In the genomic region with DNA sequence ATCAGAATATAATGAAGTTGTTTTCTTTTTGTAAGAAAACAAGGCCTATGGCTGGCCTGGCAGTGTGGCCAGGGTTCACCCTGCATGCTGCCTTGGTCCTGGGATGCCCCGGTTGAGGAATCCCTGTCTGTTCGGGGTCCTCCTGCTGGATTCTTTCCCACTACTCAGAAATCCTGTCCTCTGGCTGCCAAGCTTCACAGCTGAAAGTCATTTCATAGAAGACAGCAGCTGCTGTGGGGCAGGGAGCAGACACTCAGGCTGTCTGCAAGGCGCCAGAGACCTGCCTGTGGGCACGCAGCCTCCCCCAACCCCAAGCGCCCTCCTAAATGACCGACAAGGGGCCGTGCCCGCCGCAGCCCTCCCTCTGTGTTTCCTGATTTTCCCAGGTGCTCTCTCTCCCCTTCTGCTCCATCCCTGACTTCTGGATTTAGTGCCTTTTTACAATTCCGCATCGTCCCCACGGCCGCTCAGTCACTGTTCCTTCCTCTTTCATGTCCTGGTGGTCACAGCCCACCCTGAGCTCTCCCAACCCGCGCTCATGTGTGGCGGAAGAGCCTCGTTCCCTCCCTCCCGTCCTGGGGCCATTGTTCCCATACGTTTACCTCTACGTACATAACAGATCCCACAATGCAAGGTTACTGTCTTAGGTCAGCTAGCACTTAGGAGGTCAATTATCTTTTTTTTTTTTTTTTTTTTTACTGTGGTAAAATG, we compare ENCODE assay signal across 15 cellular contexts. TPM values are rescaled to one million over a fixed set of nuclear protein-coding genes. Genes with fewer than 3 reads are reported as not detected.
A peak's percentile ranks its signal among the peaks of the same experiment; 100 is the strongest.
DNase-seq lines count a peak whose midpoint lies in the region; ATAC-seq, FAIRE-seq and TF ChIP-seq lines count a peak whose summit lies in the region.
"Had no signal": no experiment of that assay in that cellular context is flagged by ENCODE, and none has a peak within 500 bp of the region (broad histone marks: within the 10 kb centered on the region; RNA-seq: fewer than 3 reads in every experiment).

No MANE protein-coding gene starts in this region.

- no peaks in the 10 kb centered on the region for H3K36me3 Mint-ChIP-seq in activated CD8-positive, alpha-beta T cell treated with anti-CD3 and anti-CD28 coated beads for 36 hours (ENCODE audit: low read depth)
- no peaks in the 10 kb centered on the region for H3K36me3 Mint-ChIP-seq in activated CD8-positive, alpha-beta T cell treated with anti-CD3 and anti-CD28 coated beads, Interleukin-2, amount 10 ng/mL, durations not matched to agents 7 days and 5 days (ENCODE audit: low read depth)
- H3K36me3 Mint-ChIP-seq in stimulated activated naive B cell treated with anti-CD40 and anti-IgM and Interleukin-4, amounts not matched to agents 10 μg/mL and 1 μg/mL and 100 μg/mL, for 72 hours = no peaks in the 10 kb centered on the region

- H3K4me3 ChIP-seq in OCI-LY7 (ENCODE audit: low read depth, low read length, poor library complexity, severe bottlenecking) (peak overlapping the region; percentile 4), iPS-20b (ENCODE audit: low read length) (peak overlapping the region; percentile 13; the same call in 1 of the 2 replicates), small intestine (ENCODE audit: low read depth in 1 of 2, low read length in 2 of 2) (no peak overlapping the region)
- H3K4me3 ChIP-seq: mucosa of descending colon, upper lobe of left lung had no signal

- peaks cover 24% of the 10 kb centered on the region for H3K4me1 Mint-ChIP-seq in activated CD8-positive, alpha-beta T cell treated with anti-CD3 and anti-CD28 coated beads for 36 hours (ENCODE audit: low read depth)
- H3K4me1 Mint-ChIP-seq in activated CD8-positive, alpha-beta T cell treated with anti-CD3 and anti-CD28 coated beads, Interleukin-2, amount 10 ng/mL, durations not matched to agents 7 days and 5 days (ENCODE audit: low read depth) = peaks cover 27% of the 10 kb centered on the region
- H3K4me1 Mint-ChIP-seq in stimulated activated naive B cell treated with anti-CD40 and anti-IgM and Interleukin-4, amounts not matched to agents 10 μg/mL and 1 μg/mL and 100 μg/mL, for 72 hours = peaks cover 19 to 29% of the 10 kb centered on the region in 2 donors

- H3K9me3 Mint-ChIP-seq in activated CD8-positive, alpha-beta T cell treated with anti-CD3 and anti-CD28 coated beads for 36 hours = no peaks in the 10 kb centered on the region
- no peaks in the 10 kb centered on the region for H3K9me3 Mint-ChIP-seq in activated CD8-positive, alpha-beta T cell treated with anti-CD3 and anti-CD28 coated beads, Interleukin-2, amount 10 ng/mL, durations not matched to agents 7 days and 5 days (ENCODE audit: insufficient read depth)
- no peaks in the 10 kb centered on the region for H3K9me3 Mint-ChIP-seq in stimulated activated naive B cell treated with anti-CD40 and anti-IgM and Interleukin-4, amounts not matched to agents 10 μg/mL and 1 μg/mL and 100 μg/mL, for 72 hours

- H3K79me2 ChIP-seq in OCI-LY7 (ENCODE audit: insufficient read depth, low read depth, low read length) = no peaks in the 10 kb centered on the region

- H3K36me3 ChIP-seq in OCI-LY7 (ENCODE audit: insufficient read depth, low read length) (no peaks in the 10 kb centered on the region), iPS-20b (ENCODE audit: insufficient read depth, low read depth, low read length) (no peaks in the 10 kb centered on the region), small intestine (ENCODE audit: control insufficient read depth in 2 of 2, insufficient read depth in 2 of 2, low read length in 2 of 2) (no peaks in the 10 kb centered on the region)
- H3K36me3 ChIP-seq: upper lobe of left lung had no signal

- POLR2A ChIA-PET in activated CD8-positive, alpha-beta T cell treated with anti-CD3 and anti-CD28 coated beads for 36 hours (lab: Charles Lee) = no interaction called here
- POLR2A ChIA-PET in activated CD8-positive, alpha-beta T cell treated with anti-CD3 and anti-CD28 coated beads, Interleukin-2, amount 10 ng/mL, durations not matched to agents 7 days and 5 days (lab: Charles Lee) = interaction anchor here (1.4 kb wide), 1 partner anchor 21 kb away, joined by 3 read pairs; no protein-coding TSS in a partner anchor
- POLR2A ChIA-PET in OCI-LY7 (lab: Charles Lee) = interaction anchor here (0.6 to 1.1 kb wide), 6 partner anchors 18 to 167 kb away, joined by 3 to 7 read pairs (median 4); partner anchors contain the start of genes HAUS3, MXD4 and POLN

- H3K27ac Mint-ChIP-seq in activated CD8-positive, alpha-beta T cell treated with anti-CD3 and anti-CD28 coated beads for 36 hours = no peak overlapping the region
- no peak overlapping the region for H3K27ac Mint-ChIP-seq in activated CD8-positive, alpha-beta T cell treated with anti-CD3 and anti-CD28 coated beads, Interleukin-2, amount 10 ng/mL, durations not matched to agents 7 days and 5 days
- no peak overlapping the region for H3K27ac Mint-ChIP-seq in stimulated activated naive B cell treated with anti-CD40 and anti-IgM and Interleukin-4, amounts not matched to agents 10 μg/mL and 1 μg/mL and 100 μg/mL, for 72 hours

- H3K27me3 ChIP-seq in iPS-20b (ENCODE audit: insufficient read depth, low read length) (peaks cover 38% of the 10 kb centered on the region), small intestine (ENCODE audit: control insufficient read depth in 2 of 2, insufficient read depth in 2 of 2, low read length in 2 of 2) (no peaks in the 10 kb centered on the region)
- H3K27me3 ChIP-seq: upper lobe of left lung had no signal

- no peaks in the 10 kb centered on the region for H3K9me2 ChIP-seq in OCI-LY7 (ENCODE audit: insufficient read depth, low read length)

- ATAC-seq in activated CD8-positive, alpha-beta T cell treated with anti-CD3 and anti-CD28 coated beads for 36 hours = no peak
- no peak for ATAC-seq in activated CD8-positive, alpha-beta T cell treated with anti-CD3 and anti-CD28 coated beads, Interleukin-2, amount 10 ng/mL, durations not matched to agents 7 days and 5 days
- ATAC-seq in stimulated activated naive B cell treated with anti-CD40 and anti-IgM and Interleukin-4, amounts not matched to agents 10 μg/mL and 1 μg/mL and 100 μg/mL, for 72 hours (replicated peaks) = peak in 1 of 2 donors; percentile 22
- ATAC-seq in left colon = no peak
- ATAC-seq: foreskin keratinocyte, HCT116, mucosa of descending colon had no signal

- no TSS peak for BruUV-seq in OCI-LY7 (replicated peaks; lab: Mats Ljungman, UMichigan)

- intact Hi-C loops in activated CD8-positive, alpha-beta T cell treated with anti-CD3 and anti-CD28 coated beads for 36 hours (cut with micrococcal nuclease) = no loop called here
- intact Hi-C loops in OCI-LY7 (cut with micrococcal nuclease; ENCODE audit: unreplicated experiment) = no loop called here
- intact Hi-C loops in left colon (cut with DNase I, micrococcal nuclease) = no loop called here

- peaks cover 9% of the 10 kb centered on the region for H3K27me3 Mint-ChIP-seq in activated CD8-positive, alpha-beta T cell treated with anti-CD3 and anti-CD28 coated beads for 36 hours
- H3K27me3 Mint-ChIP-seq in activated CD8-positive, alpha-beta T cell treated with anti-CD3 and anti-CD28 coated beads, Interleukin-2, amount 10 ng/mL, durations not matched to agents 7 days and 5 days (ENCODE audit: low read depth) = peaks cover 35% of the 10 kb centered on the region
- H3K27me3 Mint-ChIP-seq in stimulated activated naive B cell treated with anti-CD40 and anti-IgM and Interleukin-4, amounts not matched to agents 10 μg/mL and 1 μg/mL and 100 μg/mL, for 72 hours = peaks cover 63 to 89% of the 10 kb centered on the region in 2 donors

- peak overlapping the region; percentile 51; the same call in 1 of the 2 replicates for H2AFZ ChIP-seq in OCI-LY7 (ENCODE audit: low read length)

- WGBS in small intestine, 3 donors = 49 to 83% (median 64%) methylated on average over 19 to 20 of the region's 20 CpGs

- no peak for FAIRE-seq in small intestine (lab: Jason Lieb, UNC)
- FAIRE-seq: bronchial epithelial cell had no signal

- peak overlapping the region; percentile 11 for H3K4me3 Mint-ChIP-seq in activated CD8-positive, alpha-beta T cell treated with anti-CD3 and anti-CD28 coated beads for 36 hours
- H3K4me3 Mint-ChIP-seq in activated CD8-positive, alpha-beta T cell treated with anti-CD3 and anti-CD28 coated beads, Interleukin-2, amount 10 ng/mL, durations not matched to agents 7 days and 5 days = no peak overlapping the region
- peak overlapping the region; percentile 13 to 22 for H3K4me3 Mint-ChIP-seq in stimulated activated naive B cell treated with anti-CD40 and anti-IgM and Interleukin-4, amounts not matched to agents 10 μg/mL and 1 μg/mL and 100 μg/mL, for 72 hours

- DNase-seq in activated CD8-positive, alpha-beta T cell treated with anti-CD3 and anti-CD28 coated beads for 36 hours = no peak
- no peak for DNase-seq in activated CD8-positive, alpha-beta T cell treated with anti-CD3 and anti-CD28 coated beads, Interleukin-2, amount 10 ng/mL, durations not matched to agents 7 days and 5 days
- peak; percentile 12 for DNase-seq in OCI-LY7 (ENCODE audit: low spot score)
- DNase-seq in stimulated activated naive B cell treated with anti-CD40 and anti-IgM and Interleukin-4, amounts not matched to agents 10 μg/mL and 1 μg/mL and 100 μg/mL, for 72 hours = no peak
- no peak for DNase-seq in T-helper 9 cell
- DNase-seq in left colon = no peak
- no peak for DNase-seq in small intestine
- DNase-seq: foreskin keratinocyte, upper lobe of left lung had no signal

- peak overlapping the region; percentile 27 for H3K4me2 ChIP-seq in OCI-LY7 (ENCODE audit: low read length)

- H3K4me1 ChIP-seq in OCI-LY7 (ENCODE audit: insufficient read depth, low read length, poor library complexity, severe bottlenecking) = peaks cover 24% of the 10 kb centered on the region
- peaks cover 26% of the 10 kb centered on the region; the same call in 1 of the 2 replicates for H3K4me1 ChIP-seq in iPS-20b (ENCODE audit: insufficient read depth, low read length)
- H3K4me1 ChIP-seq in small intestine (ENCODE audit: control insufficient read depth in 2 of 2, insufficient read depth in 1 of 2, low read depth in 1 of 2, low read length in 1 of 2) = peaks cover 0 to 7% of the 10 kb centered on the region in 2 donors
- H3K4me1 ChIP-seq: foreskin keratinocyte had no signal

- no peaks in the 10 kb centered on the region for H4K20me1 ChIP-seq in OCI-LY7 (ENCODE audit: insufficient read depth, low read length)

- no peak for TF ChIP-seq CTCF in activated CD8-positive, alpha-beta T cell treated with anti-CD3 and anti-CD28 coated beads for 36 hours (IDR thresholded peaks at IDR 0.05)
- TF ChIP-seq CTCF in OCI-LY7 (conservative IDR thresholded peaks at IDR 0.05; ENCODE audit: low read length) = no peak

- CTCF ChIA-PET in activated CD8-positive, alpha-beta T cell treated with anti-CD3 and anti-CD28 coated beads for 36 hours (lab: Charles Lee) = no interaction called here
- CTCF ChIA-PET in activated CD8-positive, alpha-beta T cell treated with anti-CD3 and anti-CD28 coated beads, Interleukin-2, amount 10 ng/mL, durations not matched to agents 7 days and 5 days (lab: Charles Lee) = interaction anchor here (1.8 kb wide), 1 partner anchor 22 kb away, joined by 8 read pairs; no protein-coding TSS in a partner anchor
- CTCF ChIA-PET in OCI-LY7 (lab: Charles Lee; ENCODE audit: unreplicated experiment) = no interaction called here

- H3K9me3 ChIP-seq in OCI-LY7 (ENCODE audit: low read length) (no peaks in the 10 kb centered on the region), iPS-20b (ENCODE audit: insufficient read depth, low read depth, low read length) (no peaks in the 10 kb centered on the region), small intestine (ENCODE audit: control insufficient read depth, low read depth) (no peaks in the 10 kb centered on the region)
- H3K9me3 ChIP-seq: mucosa of descending colon, upper lobe of left lung had no signal

- H3K27ac ChIP-seq in OCI-LY7 (ENCODE audit: low read depth, low read length, poor library complexity, severe bottlenecking) (no peak overlapping the region), iPS-20b (ENCODE audit: low read length) (no peak overlapping the region), small intestine (ENCODE audit: low read depth in 1 of 2, low read length in 1 of 2) (no peak overlapping the region)
- H3K27ac ChIP-seq: foreskin keratinocyte, HL-60, RWPE1, upper lobe of left lung had no signal

- no peak overlapping the region for H3K9ac ChIP-seq in iPS-20b (ENCODE audit: low read depth, low read length)

RNA-seq across cellular contexts. Expression of gene ZFYVE28, which starts 27.5 kb away (rescaled TPM):
- 1 to 10 TPM; 4.9 to 7.0 TPM for total RNA-seq in activated CD8-positive, alpha-beta T cell treated with anti-CD3 and anti-CD28 coated beads for 36 hours
- total RNA-seq in activated CD8-positive, alpha-beta T cell treated with anti-CD3 and anti-CD28 coated beads, Interleukin-2, amount 10 ng/mL, durations not matched to agents 7 days and 5 days = 1 to 10 TPM; 6.1 to 6.3 TPM
- total RNA-seq in OCI-LY7 (2014; rRNA removed; shearing (Covaris generic)) = 4.8 TPM in 1 of 2 replicates, not detected in the other
- 0.32 TPM in 1 of 2 replicates, not detected in the other for total RNA-seq in OCI-LY7 (2022)
- 10 to 100 TPM; 31.9 to 48.7 TPM for total RNA-seq in left colon
- 10 to 100 TPM in 2 of 3 donors, 1 to 10 TPM in 1; 9.3 to 29.5 (median 16.2) TPM for polyA plus RNA-seq in small intestine

RNA-seq across cellular contexts. Expression of gene CFAP99, which starts 27.8 kb away (rescaled TPM):
- total RNA-seq in activated CD8-positive, alpha-beta T cell treated with anti-CD3 and anti-CD28 coated beads for 36 hours = not detected
- total RNA-seq in activated CD8-positive, alpha-beta T cell treated with anti-CD3 and anti-CD28 coated beads, Interleukin-2, amount 10 ng/mL, durations not matched to agents 7 days and 5 days = not detected
- not detected in 2 replicates for total RNA-seq in OCI-LY7 (2014; rRNA removed; shearing (Covaris generic))
- total RNA-seq in OCI-LY7 (2022) = not detected in 2 replicates
- total RNA-seq in left colon = under 1 TPM; 0.46 to 0.73 TPM
- polyA plus RNA-seq in small intestine = under 1 TPM in 2 of 3 donors, not detected in 1; 0.15 to 0.67 TPM
- total RNA-seq: bronchial epithelial cell, foreskin keratinocyte had no signal
- polyA plus RNA-seq: foreskin keratinocyte had no signal

Comparison
In these comparisons a context has a peak if more than half of its experiments do, and no peak if none do; other contexts are left out.
1. H3K4me3 ChIP-seq: peak in OCI-LY7 (single experiment) and iPS-20b (single experiment); none in small intestine (0 of 2).